ENCODE assay signal across 16 cellular contexts in the genomic region with DNA sequence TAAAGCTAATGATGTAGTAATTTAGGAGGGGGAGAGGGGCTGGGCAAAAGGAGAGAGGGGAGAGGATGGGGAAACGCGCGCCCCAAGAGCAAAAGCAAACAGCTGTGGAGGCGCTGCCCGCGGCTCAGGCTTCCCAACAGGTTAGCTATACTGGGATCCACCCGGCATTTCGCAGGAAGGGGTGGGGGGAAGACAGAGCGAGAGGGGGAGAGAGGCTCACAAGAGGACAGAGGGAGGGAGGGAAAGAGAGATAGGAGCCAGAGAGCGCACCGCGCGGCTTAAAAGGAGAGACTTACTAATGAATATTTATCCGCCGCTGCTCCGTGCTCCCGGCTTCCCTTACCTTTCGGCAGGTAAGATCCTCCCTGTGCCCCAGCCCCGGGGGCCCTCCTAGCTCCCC. TPM values are rescaled to one million over a fixed set of nuclear protein-coding genes. Genes with fewer than 3 reads are reported as not detected.
DNase-seq lines count a peak whose midpoint lies in the region; ATAC-seq and TF ChIP-seq lines count a peak whose summit lies in the region.
"Had no signal": no experiment of that assay in that cellular context is flagged by ENCODE, and none has a peak within 500 bp of the region (broad histone marks: within the 10 kb centered on the region; RNA-seq: fewer than 3 reads in every experiment).

No MANE protein-coding gene starts in this region.

- H3K27me3 ChIP-seq in HAP-1 (ENCODE audit: low read depth) (no peaks in the 10 kb centered on the region), neuronal stem cell (ENCODE audit: control insufficient read depth in 3 of 3, insufficient read depth in 3 of 3, low read depth in 1 of 3, low read length in 3 of 3) (peaks cover 0 to 100% (median 0%) of the 10 kb centered on the region in 3 experiments)

- ATAC-seq in WTC11 = peak; percentile 0
- no peak for ATAC-seq in GM21825 (IDR thresholded peaks at IDR 0.05; ENCODE audit: unreplicated experiment)
- no peak for ATAC-seq in activated T-cell treated with anti-CD3 and anti-CD28 coated beads, Interleukin-2, amount 50 U/mL, for 72 hours (replicated peaks in 1 of 2)
- ATAC-seq: foreskin keratinocyte had no signal

- DNase-seq in NCI-H2081 (lab: John Stamatoyannopoulos, UW) (peak; percentile 25 to 42), NCI-H2081 treated with DMSO at 0.1 percent for 48 hours (lab: John Stamatoyannopoulos, UW) (no peak), HAP-1 (ENCODE audit: low spot score in 2 of 2) (peak in 1 of 2 experiments; percentile 55), WTC11 (ENCODE audit: low spot score) (peak; percentile 60), neuronal stem cell (ENCODE audit: low spot score) (no peak), SIG-M5 (lab: John Stamatoyannopoulos, UW) (no peak)
- DNase-seq in activated T-cell treated with anti-CD3 and anti-CD28 coated beads, Interleukin-2, amount 50 U/mL, for 72 hours = no peak
- DNase-seq: activated naive CD4-positive, alpha-beta T cell; brain microvascular endothelial cell; effector memory CD4-positive, alpha-beta T cell; foreskin keratinocyte; MM.1S; SHP77; substantia nigra had no signal

- H3K14ac ChIP-seq in neuronal stem cell (ENCODE audit: low read length) = no peak overlapping the region

- H3K27me3 Mint-ChIP-seq in WTC11 (ENCODE audit: low read depth) = peaks cover 94% of the 10 kb centered on the region
- H3K27me3 Mint-ChIP-seq in activated T-cell treated with anti-CD3 and anti-CD28 coated beads, Interleukin-2, amount 50 U/mL, for 72 hours (ENCODE audit: low read depth) = peaks cover 78% of the 10 kb centered on the region

- H3K4me3 Mint-ChIP-seq in WTC11 = peak overlapping the region; percentile 77
- H3K4me3 Mint-ChIP-seq in activated T-cell treated with anti-CD3 and anti-CD28 coated beads, Interleukin-2, amount 50 U/mL, for 72 hours = no peak overlapping the region

- no peaks in the 10 kb centered on the region for H3K9me3 Mint-ChIP-seq in WTC11
- H3K9me3 Mint-ChIP-seq in activated T-cell treated with anti-CD3 and anti-CD28 coated beads, Interleukin-2, amount 50 U/mL, for 72 hours = no peaks in the 10 kb centered on the region

- H3K4me1 ChIP-seq in HAP-1 = peaks cover 21% of the 10 kb centered on the region
- H3K4me1 ChIP-seq in neuronal stem cell (ENCODE audit: control insufficient read depth in 2 of 2, insufficient read depth in 1 of 2, low read depth in 1 of 2, low read length in 2 of 2) = peaks cover 18 to 31% of the 10 kb centered on the region in 2 donors
- H3K4me1 ChIP-seq: foreskin keratinocyte had no signal

- peak overlapping the region; percentile 100 for H2BK120ac ChIP-seq in neuronal stem cell (ENCODE audit: low read depth, low read length)

- H2AFZ ChIP-seq in neuronal stem cell (ENCODE audit: low read length) = peak overlapping the region; percentile 96

- peaks cover 11% of the 10 kb centered on the region for H3K79me1 ChIP-seq in neuronal stem cell (ENCODE audit: low read depth, low read length)

- POLR2A ChIA-PET in WTC11 (lab: Charles Lee) = no interaction called here

- H3K36me3 ChIP-seq in HAP-1 (replicated peaks) = no peaks in the 10 kb centered on the region; the same call in 1 of the 2 replicates
- no peaks in the 10 kb centered on the region for H3K36me3 ChIP-seq in neuronal stem cell (replicated peaks in 1 of 2; ENCODE audit: control insufficient read depth in 2 of 2, insufficient read depth in 2 of 2, low read length in 2 of 2)
- H3K36me3 ChIP-seq: brain microvascular endothelial cell had no signal

- H3K4me2 ChIP-seq in neuronal stem cell (ENCODE audit: insufficient read depth, low read length, poor library complexity, severe bottlenecking) = peak overlapping the region; percentile 94

- peak overlapping the region; percentile 93 for H3K18ac ChIP-seq in neuronal stem cell (ENCODE audit: low read length)

- H3K9me3 ChIP-seq in HAP-1 = no peaks in the 10 kb centered on the region
- H3K9me3 ChIP-seq in neuronal stem cell (replicated peaks in 1 of 2; ENCODE audit: control insufficient read depth in 2 of 2, insufficient read depth in 1 of 2, low read depth in 1 of 2, low read length in 2 of 2) = peaks cover 0 to 9% of the 10 kb centered on the region in 2 donors

- H3K27ac ChIP-seq in neuronal stem cell (replicated peaks; ENCODE audit: low read length) = peak overlapping the region; percentile 87
- H3K27ac ChIP-seq: brain microvascular endothelial cell, foreskin keratinocyte had no signal

- no CpG with 5 or more reads among the region's 19 CpGs for WGBS in neuronal stem cell (ENCODE audit: extremely low coverage in 2 of 2, insufficient read length in 2 of 2, insufficient replicate concordance in 1 of 2), 2 donors

- H3K36me3 Mint-ChIP-seq in WTC11 = no peaks in the 10 kb centered on the region
- H3K36me3 Mint-ChIP-seq in activated T-cell treated with anti-CD3 and anti-CD28 coated beads, Interleukin-2, amount 50 U/mL, for 72 hours (ENCODE audit: insufficient read depth in 2 of 2) = no peaks in the 10 kb centered on the region

- H3K27ac Mint-ChIP-seq in WTC11 = no peak overlapping the region
- no peak overlapping the region for H3K27ac Mint-ChIP-seq in activated T-cell treated with anti-CD3 and anti-CD28 coated beads, Interleukin-2, amount 50 U/mL, for 72 hours

- no peak overlapping the region for H4K91ac ChIP-seq in neuronal stem cell (ENCODE audit: low read depth, low read length, poor library complexity)

- in situ Hi-C loops in HAP-1 (cut with MboI; ENCODE audit: low sequenced_read_pairs) = no loop called here

- peak overlapping the region; percentile 96 for H2AK5ac ChIP-seq in neuronal stem cell (ENCODE audit: low read depth, low read length)

- peak overlapping the region; percentile 98 for H2BK5ac ChIP-seq in neuronal stem cell (ENCODE audit: low read length)

- H4K8ac ChIP-seq in neuronal stem cell (ENCODE audit: low read depth, low read length) = no peak overlapping the region

- peaks cover 51% of the 10 kb centered on the region for H3K4me1 Mint-ChIP-seq in WTC11
- peaks cover 41% of the 10 kb centered on the region for H3K4me1 Mint-ChIP-seq in activated T-cell treated with anti-CD3 and anti-CD28 coated beads, Interleukin-2, amount 50 U/mL, for 72 hours (ENCODE audit: low read depth)

- peak overlapping the region; percentile 46 for H3K4me3 ChIP-seq in HAP-1
- peak overlapping the region; percentile 47 to 86 for H3K4me3 ChIP-seq in neuronal stem cell (ENCODE audit: low read length in 2 of 2)

- no peak overlapping the region for H3K23ac ChIP-seq in neuronal stem cell (ENCODE audit: low read depth, low read length, poor library complexity)

- CTCF ChIA-PET in WTC11 (lab: Charles Lee) = interaction anchor here (0.6 to 3.0 kb wide), 5 partner anchors 22 to 262 kb away, joined by 3 to 14 read pairs (median 5); no protein-coding TSS in a partner anchor

- peak overlapping the region; percentile 95 for H3K9ac ChIP-seq in neuronal stem cell (ENCODE audit: low read depth, low read length, poor library complexity)

- H2BK12ac ChIP-seq in neuronal stem cell (ENCODE audit: low read length) = peak overlapping the region; percentile 49

- no peak overlapping the region for H3K4ac ChIP-seq in neuronal stem cell (ENCODE audit: low read length)

- no peak for TF ChIP-seq CTCF in WTC11 (IDR thresholded peaks at IDR 0.05)

- peak overlapping the region; percentile 95 for H2BK15ac ChIP-seq in neuronal stem cell (ENCODE audit: low read length)

TF ChIP-seq in WTC11, 78 proteins besides CTCF, POLR2A, EP300 and RAD21:
- no peak for TF ChIP-seq GABPB1 (CRISPR knock-in tag; IDR thresholded peaks at IDR 0.05)

RNA-seq across cellular contexts. Expression of gene SIX3, which starts 7.5 kb away (rescaled TPM):
- 6.2 to 13.2 TPM (median 6.6 TPM) in 3 replicates for total RNA-seq in WTC11 (2021)
- polyA plus RNA-seq in neuronal stem cell (2013, experiment 1 of 2) = 171 TPM
- polyA plus RNA-seq in neuronal stem cell (2013, experiment 2 of 2) = 176 TPM
- not detected for total RNA-seq in activated T-cell treated with anti-CD3 and anti-CD28 coated beads, Interleukin-2, amount 50 U/mL, for 72 hours
- total RNA-seq: foreskin keratinocyte, osteoblast had no signal
- polyA plus RNA-seq: foreskin keratinocyte had no signal

Comparison
In these comparisons a context has a peak if more than half of its experiments do, and no peak if none do; other contexts are left out.
1. DNase-seq: peak in NCI-H2081 (2 of 2) and WTC11 (single experiment); none in NCI-H2081 treated with DMSO at 0.1 percent for 48 hours (single experiment), neuronal stem cell (single experiment), activated T-cell treated with anti-CD3 and anti-CD28 coated beads, Interleukin-2, amount 50 U/mL, for 72 hours (0 of 2) and SIG-M5 (single experiment).